ENCODE assay signal across 8 cellular contexts in the genomic region with DNA sequence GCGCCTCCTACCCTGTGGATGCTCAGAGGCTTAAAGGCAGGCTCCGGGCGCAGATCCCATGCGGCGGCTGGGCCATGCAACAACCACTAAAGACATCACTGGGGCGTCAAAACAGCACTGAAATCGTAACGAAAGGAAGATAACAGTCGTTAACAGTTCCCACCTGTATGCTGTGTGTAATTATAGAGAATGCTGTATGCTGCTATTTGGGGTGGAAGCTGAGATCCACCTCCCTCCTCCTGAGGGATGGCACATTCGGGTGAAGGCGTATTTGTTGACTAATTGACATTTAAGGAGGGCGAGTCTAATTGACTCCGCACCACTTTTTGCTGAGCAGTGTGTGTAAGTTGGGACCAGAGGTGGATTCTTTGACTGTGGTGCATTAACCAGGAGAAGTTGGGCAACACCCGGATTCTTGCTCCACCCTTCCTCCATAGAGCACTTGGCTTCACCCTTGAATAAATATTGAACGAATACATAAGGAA. TPM values are rescaled to one million over a fixed set of nuclear protein-coding genes. Genes with fewer than 3 reads are reported as not detected.
A peak's percentile ranks its signal among the peaks of the same experiment; 100 is the strongest.
DNase-seq lines count a peak whose midpoint lies in the region; ATAC-seq and TF ChIP-seq lines count a peak whose summit lies in the region.

No MANE protein-coding gene starts in this region.

- no peaks in the 10 kb centered on the region for H3K27me3 ChIP-seq in CD4-positive, alpha-beta T cell (ENCODE audit: control insufficient read depth, insufficient read depth, low read length)

- H3K4me3 ChIP-seq in OCI-LY7 (ENCODE audit: low read depth, low read length, poor library complexity, severe bottlenecking) = peak overlapping the region; percentile 74

- H3K27ac ChIP-seq in CD4-positive, alpha-beta T cell (ENCODE audit: low read depth, low read length) = peak overlapping the region; percentile 77
- H3K27ac ChIP-seq in OCI-LY7 (ENCODE audit: low read depth, low read length, poor library complexity, severe bottlenecking) = peak overlapping the region; percentile 35

- H3K9me3 Mint-ChIP-seq in CD4-positive, alpha-beta T cell = no peaks in the 10 kb centered on the region
- no peaks in the 10 kb centered on the region for H3K9me3 Mint-ChIP-seq in brain

- POLR2A ChIA-PET in CD4-positive, alpha-beta T cell (lab: Charles Lee) = interaction anchor here (0.6 to 1.7 kb wide), 4 partner anchors 30 to 226 kb away, joined by 3 to 11 read pairs (median 4); a partner anchor contains a TSS
- POLR2A ChIA-PET in OCI-LY7 (lab: Charles Lee) = no interaction called here

- H4K20me1 ChIP-seq in OCI-LY7 (ENCODE audit: insufficient read depth, low read length) = peaks cover 5% of the 10 kb centered on the region; the same call in 1 of the 2 replicates

- intact Hi-C loops in CD4-positive, alpha-beta T cell (cut with DNase I, micrococcal nuclease) = loop anchor here (2.0 to 10.0 kb wide), 10 partner anchors 61 to 1609 kb away; a partner anchor contains a TSS
- intact Hi-C loops in OCI-LY7 (cut with micrococcal nuclease; ENCODE audit: unreplicated experiment) = loop anchor here (2.0 to 5.0 kb wide), 4 partner anchors 65 to 694 kb away; a partner anchor contains a TSS

- peak overlapping the region; percentile 81 for H3K4me2 ChIP-seq in OCI-LY7 (ENCODE audit: low read length)

- H3K36me3 ChIP-seq in OCI-LY7 (ENCODE audit: insufficient read depth, low read length) = peaks cover 13% of the 10 kb centered on the region

- peak overlapping the region; percentile 93 for H3K27ac Mint-ChIP-seq in CD4-positive, alpha-beta T cell
- H3K27ac Mint-ChIP-seq in brain = peak overlapping the region; percentile 84 to 99 (median 99)

- H3K4me3 Mint-ChIP-seq in CD4-positive, alpha-beta T cell = peak overlapping the region; percentile 92
- H3K4me3 Mint-ChIP-seq in brain = peak overlapping the region; percentile 90 to 100 (median 97)

- no peaks in the 10 kb centered on the region for H3K9me3 ChIP-seq in CD4-positive, alpha-beta T cell (ENCODE audit: control insufficient read depth, low read length)
- no peaks in the 10 kb centered on the region for H3K9me3 ChIP-seq in OCI-LY7 (ENCODE audit: low read length)

- H3K9me2 ChIP-seq in OCI-LY7 (ENCODE audit: insufficient read depth, low read length) = no peaks in the 10 kb centered on the region

- BruUV-seq in OCI-LY7 (replicated peaks; lab: Mats Ljungman, UMichigan) = no TSS peak

- no peak for TF ChIP-seq CTCF in CD4-positive, alpha-beta T cell (IDR thresholded peaks at IDR 0.05)
- TF ChIP-seq CTCF in OCI-LY7 (conservative IDR thresholded peaks at IDR 0.05; ENCODE audit: low read length) (no peak), brain (conservative IDR thresholded peaks at IDR 0.05) (no peak)

- peak; percentile 72 for ATAC-seq in CD4-positive, alpha-beta T cell (ENCODE audit: poor library complexity)
- peak; percentile 76 for ATAC-seq in GM18907 (IDR thresholded peaks at IDR 0.05; ENCODE audit: unreplicated experiment)
- peak; percentile 66 for ATAC-seq in HG03103 (IDR thresholded peaks at IDR 0.05; ENCODE audit: low read depth, unreplicated experiment)

- H3K36me3 Mint-ChIP-seq in CD4-positive, alpha-beta T cell (ENCODE audit: low read depth) = peaks cover 15% of the 10 kb centered on the region
- H3K36me3 Mint-ChIP-seq in brain = peaks cover 7% of the 10 kb centered on the region

- peaks cover 38% of the 10 kb centered on the region for H3K79me2 ChIP-seq in OCI-LY7 (ENCODE audit: insufficient read depth, low read depth, low read length)

- no peaks in the 10 kb centered on the region for H3K27me3 Mint-ChIP-seq in CD4-positive, alpha-beta T cell
- peaks cover 7% of the 10 kb centered on the region for H3K27me3 Mint-ChIP-seq in brain

- peak overlapping the region; percentile 94 for H2AFZ ChIP-seq in OCI-LY7 (ENCODE audit: low read length)

- CTCF ChIA-PET in CD4-positive, alpha-beta T cell (lab: Charles Lee) = no interaction called here
- CTCF ChIA-PET in OCI-LY7 (lab: Charles Lee; ENCODE audit: unreplicated experiment) = no interaction called here

- peak in 6 of 10 experiments; percentile 38 to 57 (median 48) for DNase-seq in CD4-positive, alpha-beta T cell
- peak; percentile 73 for DNase-seq in OCI-LY7 (ENCODE audit: low spot score)
- DNase-seq in iris pigment epithelial cell (ENCODE audit: low read depth) = peak; percentile 70
- peak; percentile 17 for DNase-seq in stimulated activated CD8-positive, alpha-beta memory T cell treated with anti-CD3 and anti-CD28 coated beads, Interleukin-12 subunit alpha, Interleukin-12 subunit beta, amount 100 ng/mL, for 24 hours (ENCODE audit: extremely low read depth)
- DNase-seq in Ammon's horn (ENCODE audit: low spot score) = no peak

- peaks cover 28% of the 10 kb centered on the region for H3K4me1 Mint-ChIP-seq in CD4-positive, alpha-beta T cell (ENCODE audit: low read depth)
- H3K4me1 Mint-ChIP-seq in brain = peaks cover 34% of the 10 kb centered on the region

- peaks cover 25% of the 10 kb centered on the region for H3K4me1 ChIP-seq in OCI-LY7 (ENCODE audit: insufficient read depth, low read length, poor library complexity, severe bottlenecking)

RNA-seq across cellular contexts. Expression of a gene that starts 0.7 kb away (rescaled TPM):
- total RNA-seq in CD4-positive, alpha-beta T cell = 1 to 10 TPM; 3.8 to 4.9 TPM
- total RNA-seq in OCI-LY7 (2014; rRNA removed; shearing (Covaris generic)) = 17.0 and 17.2 TPM in 2 replicates
- 21.2 and 22.4 TPM in 2 replicates for total RNA-seq in OCI-LY7 (2022)
- 10.0 TPM for polyA plus RNA-seq in brain (ENCODE audit: insufficient read depth, low read depth, low replicate concordance)
